22 cellular contexts compared by ENCODE assay signal in the genomic region with DNA sequence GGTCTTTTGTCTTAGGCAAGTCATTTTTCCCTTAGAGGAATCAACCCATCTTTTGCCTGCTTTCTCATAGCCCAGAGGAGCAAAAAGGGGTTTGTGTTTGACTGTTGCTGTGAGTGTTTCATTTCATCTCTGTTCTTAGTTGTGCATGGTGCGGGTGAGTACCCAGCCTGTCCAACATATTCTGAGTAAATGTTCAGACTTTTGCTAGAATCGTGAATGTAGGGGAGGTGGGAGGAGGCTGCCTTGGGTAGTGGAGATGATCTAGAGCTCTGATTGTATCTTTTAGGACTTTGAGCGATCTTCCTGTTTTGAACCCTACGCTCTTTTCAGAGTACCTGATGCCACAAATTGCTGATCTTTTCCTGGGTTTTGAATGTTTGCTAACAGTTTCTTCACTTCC.
DNase-seq lines count a peak whose midpoint lies in the region; ATAC-seq, FAIRE-seq and TF ChIP-seq lines count a peak whose summit lies in the region.
"Had no signal": no experiment of that assay in that cellular context is flagged by ENCODE, and none has a peak within 500 bp of the region (broad histone marks: within the 10 kb centered on the region; RNA-seq: fewer than 3 reads in every experiment).

No MANE protein-coding gene starts in this region.

- peaks cover 8 to 31% of the 10 kb centered on the region in 2 donors for H3K36me3 Mint-ChIP-seq in activated T-cell treated with anti-CD3 and anti-CD28 coated beads, Interleukin-2, amount 50 U/mL, for 72 hours (ENCODE audit: insufficient read depth in 2 of 2)
- peaks cover 7 to 35% of the 10 kb centered on the region in 2 donors for H3K36me3 Mint-ChIP-seq in activated naive CD4-positive, alpha-beta T cell treated with anti-CD3 and anti-CD28 coated beads, Interleukin-2, amount 50 U/mL, for 72 hours
- peaks cover 31% of the 10 kb centered on the region for H3K36me3 Mint-ChIP-seq in neural crest cell (ENCODE audit: low read depth)

- peak; percentile 89 to 93 for ATAC-seq in activated T-cell treated with anti-CD3 and anti-CD28 coated beads, Interleukin-2, amount 50 U/mL, for 72 hours (replicated peaks in 1 of 2)
- ATAC-seq in activated naive CD4-positive, alpha-beta T cell treated with anti-CD3 and anti-CD28 coated beads, Interleukin-2, amount 50 U/mL, for 72 hours: peak; percentile 93
- ATAC-seq in HG02588 (IDR thresholded peaks at IDR 0.05; ENCODE audit: unreplicated experiment) (no peak), GM19452 (IDR thresholded peaks at IDR 0.05; ENCODE audit: unreplicated experiment) (no peak)
- ATAC-seq: foreskin keratinocyte, left ventricle myocardium superior had no signal

- H3K27ac Mint-ChIP-seq in activated T-cell treated with anti-CD3 and anti-CD28 coated beads, Interleukin-2, amount 50 U/mL, for 72 hours: peak overlapping the region; percentile 80
- peak overlapping the region; percentile 62 to 85 for H3K27ac Mint-ChIP-seq in activated naive CD4-positive, alpha-beta T cell treated with anti-CD3 and anti-CD28 coated beads, Interleukin-2, amount 50 U/mL, for 72 hours
- H3K27ac Mint-ChIP-seq in neural crest cell (ENCODE audit: unreplicated experiment): peak overlapping the region; percentile 13
- H3K27ac Mint-ChIP-seq: neural progenitor cell had no signal

- peaks cover 59% of the 10 kb centered on the region for H3K4me1 Mint-ChIP-seq in activated T-cell treated with anti-CD3 and anti-CD28 coated beads, Interleukin-2, amount 50 U/mL, for 72 hours (ENCODE audit: low read depth)
- H3K4me1 Mint-ChIP-seq in neural crest cell: peaks cover 29% of the 10 kb centered on the region

- peak overlapping the region; percentile 73 to 76 for H3K4me3 Mint-ChIP-seq in activated T-cell treated with anti-CD3 and anti-CD28 coated beads, Interleukin-2, amount 50 U/mL, for 72 hours
- H3K4me3 Mint-ChIP-seq in neural crest cell: no peak overlapping the region
- H3K4me3 Mint-ChIP-seq: neural progenitor cell had no signal

- FAIRE-seq in GM12891 (lab: Jason Lieb, UNC): peak; percentile 16
- FAIRE-seq: G401.6, GM18507 had no signal

- no peaks in the 10 kb centered on the region for H3K27me3 Mint-ChIP-seq in activated T-cell treated with anti-CD3 and anti-CD28 coated beads, Interleukin-2, amount 50 U/mL, for 72 hours (ENCODE audit: low read depth)
- H3K27me3 Mint-ChIP-seq in neural crest cell (ENCODE audit: low read depth): no peaks in the 10 kb centered on the region

- H3K9me3 Mint-ChIP-seq in activated T-cell treated with anti-CD3 and anti-CD28 coated beads, Interleukin-2, amount 50 U/mL, for 72 hours: peaks cover 2 to 5% of the 10 kb centered on the region in 2 donors
- H3K9me3 Mint-ChIP-seq in activated naive CD4-positive, alpha-beta T cell treated with anti-CD3 and anti-CD28 coated beads, Interleukin-2, amount 50 U/mL, for 72 hours: peaks cover 8 to 19% of the 10 kb centered on the region in 2 donors
- H3K9me3 Mint-ChIP-seq in neural crest cell: peaks cover 14% of the 10 kb centered on the region

- no peak for TF ChIP-seq CTCF in neural crest cell (conservative IDR thresholded peaks at IDR 0.05)

- no peak for TF ChIP-seq POLR2A in GM12891 (IDR thresholded peaks at IDR 0.05; ENCODE audit: low read depth, low read length)

- peak; percentile 13 to 21 for DNase-seq in activated T-cell treated with anti-CD3 and anti-CD28 coated beads, Interleukin-2, amount 50 U/mL, for 72 hours
- no peak for DNase-seq in activated T-cell treated with anti-CD3 and anti-CD28 coated beads, Interleukin-2, amount 50 U/mL, for 1 hour
- DNase-seq in GM12891 (ENCODE audit: insufficient read length, low spot score): no peak
- DNase-seq in activated naive CD4-positive, alpha-beta T cell treated with anti-CD3 and anti-CD28 coated beads, Interleukin-2, amount 50 U/mL, for 72 hours (ENCODE audit: low spot score in 2 of 2): peak in 1 of 2 donors; percentile 20
- no peak for DNase-seq in neural crest cell (ENCODE audit: low read depth, low spot score)
- no peak for DNase-seq in NCI-H748 treated with DMSO at 0.1 percent for 48 hours (lab: John Stamatoyannopoulos, UW)
- DNase-seq: effector CD4-positive, alpha-beta T cell; foreskin keratinocyte; HCEC 1CT; KG1; left ventricle myocardium superior; midbrain; NCI-H146; NCI-H2171; NCI-H524; sigmoid colon; WERI-Rb-1 had no signal

TF ChIP-seq in GM12891, 5 proteins besides CTCF, POLR2A, EP300 and RAD21:
- TF ChIP-seq POLR2AphosphoS5 (IDR thresholded peaks at IDR 0.05; ENCODE audit: low read depth, low read length) (no peak), PAX5 (IDR thresholded peaks at IDR 0.05; ENCODE audit: insufficient read depth, low read length, severe bottlenecking) (no peak), SPI1 (IDR thresholded peaks at IDR 0.05; ENCODE audit: low read depth, low read length) (no peak), TAF1 (IDR thresholded peaks at IDR 0.05; ENCODE audit: low read depth, low read length) (no peak)

Comparison
In these comparisons a context has a peak if more than half of its experiments do, and no peak if none do; other contexts are left out.
1. DNase-seq: peak in activated T-cell treated with anti-CD3 and anti-CD28 coated beads, Interleukin-2, amount 50 U/mL, for 72 hours (2 of 2); none in activated T-cell treated with anti-CD3 and anti-CD28 coated beads, Interleukin-2, amount 50 U/mL, for 1 hour (single experiment), GM12891 (single experiment), neural crest cell (single experiment) and NCI-H748 treated with DMSO at 0.1 percent for 48 hours (single experiment).
2. ATAC-seq: peak in activated T-cell treated with anti-CD3 and anti-CD28 coated beads, Interleukin-2, amount 50 U/mL, for 72 hours (2 of 2) and activated naive CD4-positive, alpha-beta T cell treated with anti-CD3 and anti-CD28 coated beads, Interleukin-2, amount 50 U/mL, for 72 hours (2 of 2); none in HG02588 (single experiment) and GM19452 (single experiment).
3. H3K27ac Mint-ChIP-seq: peak in every context shown above with its lines; median percentile 80 in activated T-cell treated with anti-CD3 and anti-CD28 coated beads, Interleukin-2, amount 50 U/mL, for 72 hours; 74 in activated naive CD4-positive, alpha-beta T cell treated with anti-CD3 and anti-CD28 coated beads, Interleukin-2, amount 50 U/mL, for 72 hours; 13 in neural crest cell.